In genomic region chr6:33206864-33207568, GRCh38 we compare ENCODE assay signal across 8 cellular contexts. TPM values are rescaled to one million over a fixed set of nuclear protein-coding genes. Genes with fewer than 3 reads are reported as not detected.
DNase-seq lines count a peak whose midpoint lies in the region; ATAC-seq and TF ChIP-seq lines count a peak whose summit lies in the region.

No MANE protein-coding gene starts in this region.

- no peak overlapping the region for H3K27ac ChIP-seq in CD8-positive, alpha-beta T cell (ENCODE audit: low read depth, low read length)
- no peak overlapping the region for H3K27ac ChIP-seq in MM.1S (ENCODE audit: low read length)

- H3K9me3 ChIP-seq in CD8-positive, alpha-beta T cell (ENCODE audit: low read length), result no peaks in the 10 kb centered on the region
- H3K9me3 ChIP-seq in MM.1S (replicated peaks; ENCODE audit: insufficient read depth, low read length), result no peaks in the 10 kb centered on the region

- H3K4me3 ChIP-seq in CD8-positive, alpha-beta T cell (ENCODE audit: low read depth, low read length), result peak overlapping the region; percentile 96
- H3K4me3 ChIP-seq in MM.1S (ENCODE audit: low read length), result no peak overlapping the region

- in situ Hi-C loops in ACHN (cut with HindIII; ENCODE audit: low pct_ligation_motif_present, low pct_unique_long_range_greater_than_20kb, low sequenced_read_pairs), result no loop called here

- ATAC-seq in CD8-positive, alpha-beta T cell, result no peak
- ATAC-seq in effector memory CD8-positive, alpha-beta T cell (replicated peaks), result no peak
- ATAC-seq in GM18517 (IDR thresholded peaks at IDR 0.05; ENCODE audit: unreplicated experiment), result no peak
- no peak for ATAC-seq in GM21367 (IDR thresholded peaks at IDR 0.05; ENCODE audit: unreplicated experiment)
- ATAC-seq in HG03280 (IDR thresholded peaks at IDR 0.05; ENCODE audit: unreplicated experiment), result no peak

- H3K4me2 ChIP-seq in MM.1S (ENCODE audit: low read depth, low read length), result peak overlapping the region; percentile 91

- H2AFZ ChIP-seq in MM.1S (ENCODE audit: low read length), result no peak overlapping the region

- peaks cover 11% of the 10 kb centered on the region; the same call in 1 of the 2 replicates for H3F3A ChIP-seq in MM.1S (ENCODE audit: insufficient read depth, low read length)

- TF ChIP-seq CTCF in CD8-positive, alpha-beta T cell (IDR thresholded peaks at IDR 0.05), result no peak
- TF ChIP-seq CTCF in MM.1S (IDR thresholded peaks at IDR 0.05; ENCODE audit: low read length) (no peak), neural crest cell (conservative IDR thresholded peaks at IDR 0.05) (no peak)

- H3K9me3 Mint-ChIP-seq in CD8-positive, alpha-beta T cell, result no peaks in the 10 kb centered on the region
- H3K9me3 Mint-ChIP-seq in effector memory CD8-positive, alpha-beta T cell, result no peaks in the 10 kb centered on the region
- no peaks in the 10 kb centered on the region for H3K9me3 Mint-ChIP-seq in neural crest cell

- H3K27me3 Mint-ChIP-seq in CD8-positive, alpha-beta T cell (ENCODE audit: low read depth), result no peaks in the 10 kb centered on the region
- peaks cover 0 to 2% of the 10 kb centered on the region in 2 donors for H3K27me3 Mint-ChIP-seq in effector memory CD8-positive, alpha-beta T cell
- H3K27me3 Mint-ChIP-seq in neural crest cell (ENCODE audit: low read depth), result peaks cover 1% of the 10 kb centered on the region

- H3K4me1 ChIP-seq in CD8-positive, alpha-beta T cell (ENCODE audit: insufficient read depth, low read length), result peaks cover 46% of the 10 kb centered on the region
- H3K4me1 ChIP-seq in MM.1S (ENCODE audit: low read length), result peaks cover 28% of the 10 kb centered on the region

- POLR2A ChIA-PET in CD8-positive, alpha-beta T cell (lab: Charles Lee), result interaction anchor here (2.5 kb wide), 2 partner anchors 42 to 64 kb away, joined by 13 to 14 read pairs; partner anchors contain the start of genes RPS18 and VPS52

- H3K36me3 ChIP-seq in CD8-positive, alpha-beta T cell (ENCODE audit: insufficient read depth, low read length), result peaks cover 26% of the 10 kb centered on the region
- no peaks in the 10 kb centered on the region for H3K36me3 ChIP-seq in MM.1S (replicated peaks; ENCODE audit: insufficient read depth, low read length)

- H3K4me3 Mint-ChIP-seq in CD8-positive, alpha-beta T cell, result peak overlapping the region; percentile 94
- H3K4me3 Mint-ChIP-seq in effector memory CD8-positive, alpha-beta T cell, result peak overlapping the region; percentile 10 to 83
- peak overlapping the region; percentile 99 for H3K4me3 Mint-ChIP-seq in neural crest cell

- intact Hi-C loops in CD8-positive, alpha-beta T cell (cut with DNase I, micrococcal nuclease), result loop anchor here (10.0 kb wide), 2 partner anchors 1012 to 1188 kb away; partner anchors contain the start of genes GPSM3 (in 1 of the 2), NUDT3 (in 1 of the 2) and PBX2 (in 1 of the 2)

- H4K20me1 ChIP-seq in MM.1S (ENCODE audit: insufficient read depth, low read length), result no peaks in the 10 kb centered on the region

- H3K27me3 ChIP-seq in CD8-positive, alpha-beta T cell (ENCODE audit: insufficient read depth, low read length), result no peaks in the 10 kb centered on the region
- H3K27me3 ChIP-seq in MM.1S (replicated peaks; ENCODE audit: insufficient read depth, low read length), result no peaks in the 10 kb centered on the region

- H3K9me2 ChIP-seq in MM.1S (replicated peaks; ENCODE audit: insufficient read depth, low read length), result no peaks in the 10 kb centered on the region

- no peak overlapping the region for H3K9ac ChIP-seq in MM.1S (ENCODE audit: low read length)

- H3K27ac Mint-ChIP-seq in CD8-positive, alpha-beta T cell, result no peak overlapping the region
- H3K27ac Mint-ChIP-seq in effector memory CD8-positive, alpha-beta T cell, result peak overlapping the region in 1 of 2 donors; percentile 96
- H3K27ac Mint-ChIP-seq in neural crest cell (ENCODE audit: unreplicated experiment), result peak overlapping the region; percentile 93

- CTCF ChIA-PET in CD8-positive, alpha-beta T cell (lab: Charles Lee), result interaction anchor here (2.7 kb wide), 1 partner anchor 42 kb away, joined by 13 read pairs; no protein-coding TSS in a partner anchor

- H3K79me2 ChIP-seq in MM.1S (ENCODE audit: low read length), result peaks cover 9% of the 10 kb centered on the region

- H3K4me1 Mint-ChIP-seq in CD8-positive, alpha-beta T cell (ENCODE audit: low read depth), result peaks cover 60% of the 10 kb centered on the region
- peaks cover 45 to 46% of the 10 kb centered on the region in 2 donors for H3K4me1 Mint-ChIP-seq in effector memory CD8-positive, alpha-beta T cell (ENCODE audit: low read depth in 2 of 2)
- H3K4me1 Mint-ChIP-seq in neural crest cell, result peaks cover 68% of the 10 kb centered on the region

- H3K36me3 Mint-ChIP-seq in CD8-positive, alpha-beta T cell, result peaks cover 51% of the 10 kb centered on the region
- H3K36me3 Mint-ChIP-seq in effector memory CD8-positive, alpha-beta T cell (ENCODE audit: insufficient read depth), result peaks cover 35% of the 10 kb centered on the region
- H3K36me3 Mint-ChIP-seq in neural crest cell (ENCODE audit: low read depth), result peaks cover 25% of the 10 kb centered on the region

- DNase-seq in CD8-positive, alpha-beta T cell, result no peak
- DNase-seq in MM.1S, result no peak
- DNase-seq in effector memory CD8-positive, alpha-beta T cell, result no peak
- peak; percentile 78 for DNase-seq in neural crest cell (ENCODE audit: low read depth, low spot score)
- DNase-seq in ACHN, result no peak

RNA-seq across cellular contexts. Expression of gene RING1, which starts 1.3 kb away (rescaled TPM):
- 10 to 100 TPM; 29.1 to 29.5 TPM for total RNA-seq in CD8-positive, alpha-beta T cell
- total RNA-seq in neural crest cell, result 61.2 and 61.7 TPM in 2 replicates

RNA-seq across cellular contexts. Expression of gene HSD17B8, which starts 2.6 kb away (rescaled TPM):
- total RNA-seq in CD8-positive, alpha-beta T cell, result 10 to 100 TPM in 1 of 2 experiments, 1 to 10 TPM in 1; 7.0 to 10.4 TPM
- 3.3 and 4.4 TPM in 2 replicates for total RNA-seq in neural crest cell

RNA-seq across cellular contexts. Expression of gene SLC39A7, which starts 6.3 kb away (rescaled TPM):
- total RNA-seq in CD8-positive, alpha-beta T cell, result 10 to 100 TPM in 1 of 2 experiments, 1 to 10 TPM in 1; 9.7 to 11.0 TPM
- 95.7 and 103 TPM in 2 replicates for total RNA-seq in neural crest cell

RNA-seq across cellular contexts. Expression of gene RXRB, which starts 6.6 kb away (rescaled TPM):
- 10 to 100 TPM; 39.2 to 40.0 TPM for total RNA-seq in CD8-positive, alpha-beta T cell
- 31.8 and 33.1 TPM in 2 replicates for total RNA-seq in neural crest cell

RNA-seq across cellular contexts. Expression of gene COL11A2, which starts 14.7 kb away (rescaled TPM):
- 1 to 10 TPM; 1.5 to 1.9 TPM for total RNA-seq in CD8-positive, alpha-beta T cell
- total RNA-seq in neural crest cell, result 4.2 and 5.9 TPM in 2 replicates

Comparison
In these comparisons a context has a peak if more than half of its experiments do, and no peak if none do; other contexts are left out.
1. H3K4me3 Mint-ChIP-seq: peak in every context shown above with its lines; median percentile 99 in neural crest cell; 94 in CD8-positive, alpha-beta T cell; 46 in effector memory CD8-positive, alpha-beta T cell.